8 cellular contexts compared by ENCODE assay signal in genomic region chr4:88737304-88738015, GRCh38. TPM values are rescaled to one million over a fixed set of nuclear protein-coding genes. Genes with fewer than 3 reads are reported as not detected.
A peak's percentile ranks its signal among the peaks of the same experiment; 100 is the strongest.
DNase-seq lines count a peak whose midpoint lies in the region; ATAC-seq and TF ChIP-seq lines count a peak whose summit lies in the region.

No MANE protein-coding gene starts in this region.

- peaks cover 7% of the 10 kb centered on the region for H3K4me1 Mint-ChIP-seq in activated T-helper 1 cell treated with anti-CD3 and anti-CD28 coated beads, Interleukin-12 subunit alpha, Interleukin-12 subunit beta, Interleukin-2, Interleukin-4 antibody, amounts not matched to agents 30 ng/mL and 10 ng/mL and 1 ng/mL, durations not matched to agents 14 hours and 24 hours and 36 hours (ENCODE audit: low read depth)

- DNase-seq in G401 (ENCODE audit: low spot score) (peak; percentile 73), cerebellar cortex (ENCODE audit: low spot score) (peak; percentile 65), iPS-NIHi7 (ENCODE audit: extremely low spot score) (no peak), DMS53 treated with DMSO at 0.1 percent for 48 hours (lab: John Stamatoyannopoulos, UW; ENCODE audit: unreplicated experiment) (no peak)
- no peak for DNase-seq in activated T-helper 1 cell treated with anti-CD3 and anti-CD28 coated beads, Interleukin-12 subunit alpha, Interleukin-12 subunit beta, Interleukin-2, Interleukin-4 antibody, amounts not matched to agents 30 ng/mL and 10 ng/mL and 1 ng/mL, durations not matched to agents 14 hours and 24 hours and 36 hours (ENCODE audit: low spot score)

- no peak for TF ChIP-seq RAD21 in Ishikawa (IDR thresholded peaks at IDR 0.05; ENCODE audit: low read depth)

- H3K27me3 Mint-ChIP-seq in activated T-helper 1 cell treated with anti-CD3 and anti-CD28 coated beads, Interleukin-12 subunit alpha, Interleukin-12 subunit beta, Interleukin-2, Interleukin-4 antibody, amounts not matched to agents 30 ng/mL and 10 ng/mL and 1 ng/mL, durations not matched to agents 14 hours and 24 hours and 36 hours (ENCODE audit: insufficient read depth): no peaks in the 10 kb centered on the region

- TF ChIP-seq EP300 in Ishikawa (IDR thresholded peaks at IDR 0.05; ENCODE audit: borderline replicate concordance): peak; percentile 52; the same call in 1 of the 2 replicates

- H3K4me3 Mint-ChIP-seq in activated T-helper 1 cell treated with anti-CD3 and anti-CD28 coated beads, Interleukin-12 subunit alpha, Interleukin-12 subunit beta, Interleukin-2, Interleukin-4 antibody, amounts not matched to agents 30 ng/mL and 10 ng/mL and 1 ng/mL, durations not matched to agents 14 hours and 24 hours and 36 hours: no peak overlapping the region

- peaks cover 6% of the 10 kb centered on the region for H3K36me3 Mint-ChIP-seq in activated T-helper 1 cell treated with anti-CD3 and anti-CD28 coated beads, Interleukin-12 subunit alpha, Interleukin-12 subunit beta, Interleukin-2, Interleukin-4 antibody, amounts not matched to agents 30 ng/mL and 10 ng/mL and 1 ng/mL, durations not matched to agents 14 hours and 24 hours and 36 hours (ENCODE audit: low read depth)

- in situ Hi-C loops in G401 (cut with HindIII; ENCODE audit: low sequenced_read_pairs): no loop called here

- intact Hi-C loops in activated T-helper 1 cell treated with anti-CD3 and anti-CD28 coated beads, Interleukin-12 subunit alpha, Interleukin-12 subunit beta, Interleukin-2, Interleukin-4 antibody, amounts not matched to agents 30 ng/mL and 10 ng/mL and 1 ng/mL, durations not matched to agents 14 hours and 24 hours and 36 hours (cut with micrococcal nuclease): no loop called here

- H3K9ac ChIP-seq in rectal smooth muscle tissue (ENCODE audit: low read length): no peak overlapping the region

- no peaks in the 10 kb centered on the region for H3K27me3 ChIP-seq in rectal smooth muscle tissue (ENCODE audit: control insufficient read depth, insufficient read depth, low read length)

- no peak overlapping the region for H3K4me3 ChIP-seq in rectal smooth muscle tissue (ENCODE audit: low read length)

- H3K27ac ChIP-seq in rectal smooth muscle tissue (ENCODE audit: low read depth, low read length): peak overlapping the region; percentile 2

- ATAC-seq in GM21528 (IDR thresholded peaks at IDR 0.05; ENCODE audit: low FRiP score, unreplicated experiment): peak; percentile 92

- peaks cover 5% of the 10 kb centered on the region for H3K4me1 ChIP-seq in rectal smooth muscle tissue (ENCODE audit: control insufficient read depth, insufficient read depth, low read length)

- peaks cover 11% of the 10 kb centered on the region for H3K36me3 ChIP-seq in rectal smooth muscle tissue (ENCODE audit: control insufficient read depth, insufficient read depth, low read length)

- H3K9me3 Mint-ChIP-seq in activated T-helper 1 cell treated with anti-CD3 and anti-CD28 coated beads, Interleukin-12 subunit alpha, Interleukin-12 subunit beta, Interleukin-2, Interleukin-4 antibody, amounts not matched to agents 30 ng/mL and 10 ng/mL and 1 ng/mL, durations not matched to agents 14 hours and 24 hours and 36 hours: no peaks in the 10 kb centered on the region

- H3K27ac Mint-ChIP-seq in activated T-helper 1 cell treated with anti-CD3 and anti-CD28 coated beads, Interleukin-12 subunit alpha, Interleukin-12 subunit beta, Interleukin-2, Interleukin-4 antibody, amounts not matched to agents 30 ng/mL and 10 ng/mL and 1 ng/mL, durations not matched to agents 14 hours and 24 hours and 36 hours: no peak overlapping the region

TF ChIP-seq in Ishikawa, 13 proteins besides CTCF, POLR2A, EP300 and RAD21:
- no peak for TF ChIP-seq CEBPB (IDR thresholded peaks at IDR 0.05)
- TF ChIP-seq TCF12 (IDR thresholded peaks at IDR 0.05; ENCODE audit: low read depth): peak; percentile 53

RNA-seq across cellular contexts. Expression of gene NAP1L5, which starts 39.8 kb away (rescaled TPM):
- 5.4 and 6.3 TPM in 2 replicates for total RNA-seq in G401 (2014; rRNA removed; shearing (Covaris generic))
- 5.5 and 6.1 TPM in 2 replicates for total RNA-seq in activated T-helper 1 cell treated with anti-CD3 and anti-CD28 coated beads, Interleukin-12 subunit alpha, Interleukin-12 subunit beta, Interleukin-2, Interleukin-4 antibody, amounts not matched to agents 30 ng/mL and 10 ng/mL and 1 ng/mL, durations not matched to agents 14 hours and 24 hours and 36 hours

Comparison
In these comparisons a context has a peak if more than half of its experiments do, and no peak if none do; other contexts are left out.
1. DNase-seq: peak in G401 (single experiment) and cerebellar cortex (single experiment); none in iPS-NIHi7 (single experiment), activated T-helper 1 cell treated with anti-CD3 and anti-CD28 coated beads, Interleukin-12 subunit alpha, Interleukin-12 subunit beta, Interleukin-2, Interleukin-4 antibody, amounts not matched to agents 30 ng/mL and 10 ng/mL and 1 ng/mL, durations not matched to agents 14 hours and 24 hours and 36 hours (single experiment) and DMS53 treated with DMSO at 0.1 percent for 48 hours (single experiment).